ENCODE assay signal across 17 cellular contexts in genomic region chr3:112818289-112818688, GRCh38. TPM values are rescaled to one million over a fixed set of nuclear protein-coding genes. Genes with fewer than 3 reads are reported as not detected.
A peak's percentile ranks its signal among the peaks of the same experiment; 100 is the strongest.
DNase-seq lines count a peak whose midpoint lies in the region; ATAC-seq, FAIRE-seq and TF ChIP-seq lines count a peak whose summit lies in the region.
"Had no signal": no experiment of that assay in that cellular context is flagged by ENCODE, and none has a peak within 500 bp of the region (broad histone marks: within the 10 kb centered on the region; RNA-seq: fewer than 3 reads in every experiment).

No MANE protein-coding gene starts in this region.

- in situ Hi-C loops in GM12878 (cut with MboI) = no loop called here

- peaks cover 0 to 9% (median 0%) of the 10 kb centered on the region in 5 donors for H3K27me3 Mint-ChIP-seq in naive thymus-derived CD4-positive, alpha-beta T cell
- H3K27me3 Mint-ChIP-seq: activated CD4-positive, alpha-beta memory T cell treated with anti-CD3 and anti-CD28 coated beads for 36 hours had no signal

- H3K4me1 Mint-ChIP-seq in naive thymus-derived CD4-positive, alpha-beta T cell = peaks cover 10 to 14% (median 13%) of the 10 kb centered on the region in 7 donors

- H3K27ac Mint-ChIP-seq in naive thymus-derived CD4-positive, alpha-beta T cell = no peak overlapping the region
- H3K27ac Mint-ChIP-seq: activated CD4-positive, alpha-beta memory T cell treated with anti-CD3 and anti-CD28 coated beads for 36 hours; T-helper 17 cell had no signal

- H3K9me3 Mint-ChIP-seq in naive thymus-derived CD4-positive, alpha-beta T cell = peaks cover 0 to 5% (median 0%) of the 10 kb centered on the region in 11 donors

- H3K27ac ChIP-seq in GM12878 (ENCODE audit: control insufficient read depth, insufficient read depth) (no peak overlapping the region), esophagus muscularis mucosa (replicated peaks in 1 of 4) (no peak overlapping the region), uterus (no peak overlapping the region)
- H3K27ac ChIP-seq in naive thymus-derived CD4-positive, alpha-beta T cell (ENCODE audit: low read depth, low read length) = no peak overlapping the region
- H3K27ac ChIP-seq: KMS-11 had no signal

- H3K36me3 Mint-ChIP-seq in naive thymus-derived CD4-positive, alpha-beta T cell = no peaks in the 10 kb centered on the region
- H3K36me3 Mint-ChIP-seq: activated CD4-positive, alpha-beta memory T cell treated with anti-CD3 and anti-CD28 coated beads for 36 hours had no signal

- POLR2A ChIA-PET in GM12878 (lab: Charles Lee) = no interaction called here
- POLR2A ChIA-PET in naive thymus-derived CD4-positive, alpha-beta T cell (lab: Charles Lee) = no interaction called here

- SMC1A ChIA-PET in GM12878 (lab: Charles Lee; ENCODE audit: uncharacterized antibody, unreplicated experiment) = interaction anchor here (1.3 kb wide), 1 partner anchor 161 kb away, joined by 4 read pairs; no protein-coding TSS in a partner anchor

- no peak overlapping the region for H3K9ac ChIP-seq in GM12878 (ENCODE audit: control insufficient read depth, insufficient read depth, low read length)
- H3K9ac ChIP-seq: KMS-11 had no signal

- FAIRE-seq in GM12878 (lab: Jason Lieb, UNC) = no peak
- FAIRE-seq: endothelial cell of umbilical vein, small intestine had no signal

- RAD21 ChIA-PET in GM12878 (lab: Charles Lee; ENCODE audit: unreplicated experiment) = interaction anchor here (1.3 kb wide), 1 partner anchor 84 kb away, joined by 3 read pairs; no protein-coding TSS in a partner anchor

- no peak for ATAC-seq in GM12878
- peak; percentile 60 for ATAC-seq in naive thymus-derived CD4-positive, alpha-beta T cell
- ATAC-seq in HG03097 (IDR thresholded peaks at IDR 0.05; ENCODE audit: low FRiP score, unreplicated experiment) = no peak
- ATAC-seq: T-helper 17 cell had no signal

- no peak for TF ChIP-seq CTCF in GM10266 (IDR thresholded peaks at IDR 0.05; ENCODE audit: control insufficient read depth, insufficient read depth, low read depth, missing control alignments)
- TF ChIP-seq CTCF in NB4 (IDR thresholded peaks at IDR 0.05; ENCODE audit: low read depth, low read length) = no peak
- TF ChIP-seq CTCF in GM12878 (IDR thresholded peaks at IDR 0.05 in 2 of 3, conservative IDR thresholded peaks at IDR 0.05 in 1 of 3; ENCODE audit: control insufficient read depth in 2 of 3, extremely low read depth in 1 of 3, insufficient read depth in 1 of 3, low read depth in 3 of 3, low read length in 3 of 3) = no peak
- TF ChIP-seq CTCF in esophagus muscularis mucosa (IDR thresholded peaks at IDR 0.05) = no peak
- TF ChIP-seq CTCF in uterus (IDR thresholded peaks at IDR 0.05) = no peak

- H3K36me3 ChIP-seq in GM12878 (ENCODE audit: control insufficient read depth in 2 of 2, insufficient read depth in 2 of 2, low read length in 1 of 2) (no peaks in the 10 kb centered on the region), esophagus muscularis mucosa (no peaks in the 10 kb centered on the region), uterus (no peaks in the 10 kb centered on the region)
- no peaks in the 10 kb centered on the region for H3K36me3 ChIP-seq in naive thymus-derived CD4-positive, alpha-beta T cell (ENCODE audit: control insufficient read depth in 2 of 3, insufficient read depth in 3 of 3, low read length in 3 of 3)

- DNase-seq in GM10266 (ENCODE audit: extremely low spot score) = peak; percentile 12
- peak; percentile 49 for DNase-seq in NB4 (ENCODE audit: low read depth)
- DNase-seq in GM12878 (ENCODE audit: low read depth, low spot score) = no peak
- DNase-seq in naive thymus-derived CD4-positive, alpha-beta T cell = no peak
- DNase-seq in esophagus muscularis mucosa (ENCODE audit: extremely low spot score) = no peak
- DNase-seq in uterus = no peak
- DNase-seq: activated CD4-positive, alpha-beta memory T cell treated with anti-CD3 and anti-CD28 coated beads for 36 hours; activated gamma-delta T cell; NCI-H2081; small intestine; substantia nigra; T-helper 17 cell had no signal

- no peak overlapping the region for H3K4me3 Mint-ChIP-seq in naive thymus-derived CD4-positive, alpha-beta T cell
- H3K4me3 Mint-ChIP-seq: activated CD4-positive, alpha-beta memory T cell treated with anti-CD3 and anti-CD28 coated beads for 36 hours; T-helper 17 cell had no signal

- no peaks in the 10 kb centered on the region for H4K20me1 ChIP-seq in GM12878 (ENCODE audit: control insufficient read depth, insufficient read depth)

- H3K27me3 ChIP-seq in GM12878 (replicated peaks in 1 of 2; ENCODE audit: control insufficient read depth in 2 of 2, insufficient read depth in 2 of 2, low read length in 1 of 2) = no peaks in the 10 kb centered on the region
- no peaks in the 10 kb centered on the region for H3K27me3 ChIP-seq in naive thymus-derived CD4-positive, alpha-beta T cell (ENCODE audit: control insufficient read depth in 2 of 2, insufficient read depth in 2 of 2, low read length in 2 of 2)
- no peaks in the 10 kb centered on the region for H3K27me3 ChIP-seq in esophagus muscularis mucosa
- H3K27me3 ChIP-seq in uterus = no peaks in the 10 kb centered on the region

- 37% methylated on average over 1 of the region's 1 CpG for WGBS in GM12878 (ENCODE audit: insufficient coverage, insufficient replicate concordance, low lambda C conversion rate, missing lambda C conversion rate)
- WGBS in esophagus muscularis mucosa = 74% methylated on average over 1 of the region's 1 CpG

- no peak for TF ChIP-seq EP300 in GM12878 (IDR thresholded peaks at IDR 0.05; ENCODE audit: borderline replicate concordance in 1 of 2, control insufficient read depth in 1 of 2, low read depth in 2 of 2, low read length in 2 of 2)
- no peak for TF ChIP-seq EP300 in esophagus muscularis mucosa (IDR thresholded peaks at IDR 0.05)

- no peak for TF ChIP-seq POLR2A in NB4 (IDR thresholded peaks at IDR 0.05; ENCODE audit: extremely low read depth, insufficient read length)
- TF ChIP-seq POLR2A in GM12878 (IDR thresholded peaks at IDR 0.05; ENCODE audit: low read depth, low read length) = no peak
- TF ChIP-seq POLR2A in esophagus muscularis mucosa (IDR thresholded peaks at IDR 0.05; ENCODE audit: low read depth) = no peak
- TF ChIP-seq POLR2A in uterus (IDR thresholded peaks at IDR 0.05) = no peak

- CTCF ChIA-PET in GM12878 (lab: Yijun Ruan, JAX) = interaction anchor here (1.4 kb wide), 1 partner anchor 84 kb away, joined by 4 read pairs; no protein-coding TSS in a partner anchor
- CTCF ChIA-PET in naive thymus-derived CD4-positive, alpha-beta T cell (lab: Charles Lee) = no interaction called here

- no peak for TF ChIP-seq RAD21 in GM12878 (IDR thresholded peaks at IDR 0.05; ENCODE audit: insufficient read depth, low read depth, low read length)

- H3K4me3 ChIP-seq in NB4 (ENCODE audit: low read depth, low read length) (no peak overlapping the region), GM12878 (no peak overlapping the region), esophagus muscularis mucosa (no peak overlapping the region), uterus (no peak overlapping the region)
- no peak overlapping the region for H3K4me3 ChIP-seq in naive thymus-derived CD4-positive, alpha-beta T cell (ENCODE audit: low read length)

- no peaks in the 10 kb centered on the region for H3K79me2 ChIP-seq in GM12878 (ENCODE audit: control insufficient read depth, insufficient read depth, low read length)

- BruUV-seq in GM12878 (replicated peaks; lab: Mats Ljungman, UMichigan) = no TSS peak

- H3K4me1 ChIP-seq in GM12878 (ENCODE audit: control insufficient read depth, insufficient read depth, low read length) (peaks cover 19% of the 10 kb centered on the region), esophagus muscularis mucosa (peaks cover 0 to 21% (median 12%) of the 10 kb centered on the region in 4 donors), uterus (peaks cover 0 to 4% of the 10 kb centered on the region in 2 donors)
- no peaks in the 10 kb centered on the region for H3K4me1 ChIP-seq in naive thymus-derived CD4-positive, alpha-beta T cell (ENCODE audit: control insufficient read depth in 2 of 2, insufficient read depth in 2 of 2, low read length in 2 of 2)

- peak overlapping the region; percentile 11; the same call in 1 of the 2 replicates for H2AFZ ChIP-seq in GM12878 (ENCODE audit: control insufficient read depth, low read depth, low read length)

- intact Hi-C loops in GM12878 (cut with micrococcal nuclease; ENCODE audit: unreplicated experiment) (no loop called here), esophagus muscularis mucosa (cut with DNase I) (loop anchor here (5.0 kb wide), 2 partner anchors 81 to 236 kb away; no protein-coding TSS in a partner anchor), uterus (cut with DNase I; ENCODE audit: low total_unique reads) (no loop called here)
- intact Hi-C loops in naive thymus-derived CD4-positive, alpha-beta T cell (cut with micrococcal nuclease) = no loop called here

- peaks cover 2% of the 10 kb centered on the region for H3K9me3 ChIP-seq in GM12878 (replicated peaks; ENCODE audit: control insufficient read depth, insufficient read depth, low read length)
- H3K9me3 ChIP-seq in naive thymus-derived CD4-positive, alpha-beta T cell (ENCODE audit: control insufficient read depth in 2 of 3, low read length in 3 of 3) = no peaks in the 10 kb centered on the region
- no peaks in the 10 kb centered on the region for H3K9me3 ChIP-seq in esophagus muscularis mucosa
- H3K9me3 ChIP-seq in uterus = no peaks in the 10 kb centered on the region

- no peak overlapping the region for H3K4me2 ChIP-seq in GM12878 (ENCODE audit: control insufficient read depth, insufficient read depth)
- H3K4me2 ChIP-seq: KMS-11 had no signal

TF ChIP-seq in GM12878, 131 proteins besides CTCF, POLR2A, EP300 and RAD21 (continues in another document):
- TF ChIP-seq LARP7 (IDR thresholded peaks at IDR 0.05) = no peak

RNA-seq across cellular contexts. Expression of gene CD200R1L, which starts 28.4 kb away (rescaled TPM):
- total RNA-seq in GM12878 (2013; cell fraction: nucleolus; rRNA removed) = not detected in 2 replicates
- total RNA-seq in GM12878 (2014; rRNA removed) (not detected in 2 replicates), GM12878 (2014; rRNA removed; fragmentation: Illumina TruSeq; extraction: Trizol) (not detected in 2 replicates), GM12878 (2021) (0.41 TPM in 1 of 2 replicates, not detected in the other), esophagus muscularis mucosa (not detected), uterus (not detected)
- polyA plus RNA-seq in GM12878 (2011; ENCODE audit: low read depth) = not detected
- polyA plus RNA-seq in GM12878 (2011; rRNA removed) (0.09 TPM in 1 of 2 replicates, not detected in the other), GM12878 (2014; fragmentation: Illumina TruSeq; extraction: Trizol) (0.33 TPM in 1 of 2 replicates, not detected in the other), GM12878 (2014; fragmentation: Nextera tagmentation; extraction: Ambion mirVana) (not detected), GM12878 (2014; rRNA removed) (not detected in 2 replicates), GM12878 (2016; fragmentation: Nextera tagmentation; extraction: Ambion mirVana) (not detected)
- not detected in 2 replicates for polyA plus RNA-seq in GM12878 (2011; cell fraction: cytosol; rRNA removed)
- polyA plus RNA-seq in GM12878 (2011; cell fraction: nucleus; rRNA removed) = 0.20 TPM in 1 of 2 replicates, not detected in the other
- not detected in 2 replicates for polyA plus RNA-seq in GM12878 (2012)
- polyA minus RNA-seq in GM12878 (2011; rRNA and poly(A)+ RNA removed) = not detected in 2 replicates
- polyA minus RNA-seq in GM12878 (2011; cell fraction: cytosol; rRNA and poly(A)+ RNA removed) = not detected in 2 replicates
- not detected in 2 replicates for polyA minus RNA-seq in GM12878 (2011; cell fraction: nucleus; rRNA and poly(A)+ RNA removed)
- total RNA-seq in naive thymus-derived CD4-positive, alpha-beta T cell = not detected
- polyA plus RNA-seq in naive thymus-derived CD4-positive, alpha-beta T cell = not detected
- total RNA-seq: activated CD4-positive, alpha-beta memory T cell treated with anti-CD3 and anti-CD28 coated beads for 36 hours; cardiac septum; endothelial cell of umbilical vein; liver; T-helper 17 cell had no signal
- polyA plus RNA-seq: endothelial cell of umbilical vein, liver, small intestine had no signal

Comparison
In these comparisons a context has a peak if more than half of its experiments do, and no peak if none do; other contexts are left out.
1. DNase-seq: peak in GM10266 (single experiment) and NB4 (single experiment); none in GM12878 (single experiment), naive thymus-derived CD4-positive, alpha-beta T cell (0 of 9), esophagus muscularis mucosa (single experiment) and uterus (0 of 2).